34 cellular contexts compared by ENCODE assay signal in the genomic region with DNA sequence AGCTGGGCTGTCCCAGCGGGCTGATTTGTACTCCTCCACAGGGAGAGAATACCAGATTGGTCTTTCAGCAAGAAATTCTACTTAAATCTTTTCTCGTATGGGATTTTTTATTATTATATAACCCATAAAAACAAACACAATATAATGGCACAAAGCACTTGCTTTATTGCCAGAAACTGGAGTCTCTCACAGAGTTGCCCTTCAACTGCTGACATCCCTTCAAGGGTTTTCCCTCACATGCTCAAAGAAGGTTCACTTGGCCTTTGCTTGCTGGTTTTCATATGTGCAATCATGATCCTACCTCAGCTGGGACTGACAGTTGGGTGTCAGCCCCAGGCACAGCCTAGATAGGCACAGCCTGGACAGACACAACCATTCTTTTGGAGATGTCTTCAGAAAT.
"Had no signal": no experiment of that assay in that cellular context is flagged by ENCODE, and none has a peak within 500 bp of the region (broad histone marks: within the 10 kb centered on the region; RNA-seq: fewer than 3 reads in every experiment).

No MANE protein-coding gene starts in this region.

- H3K27ac ChIP-seq: KMS-11 had no signal

- H3K4me3 ChIP-seq: MG63 had no signal

- DNase-seq: Karpas-422, Kasumi-1, KG1, MG63, MM.1S, MV-4-11, NCI-H1048, NCI-H1092, NCI-H1092 treated with DMSO at 0.1 percent for 48 hours, NCI-H1105, NCI-H1105 treated with DMSO at 0.1 percent for 48 hours, NCI-H1417, NCI-H1417 treated with DMSO at 0.1 percent for 48 hours, NCI-H1436, NCI-H1436 treated with DMSO at 0.1 percent for 48 hours, NCI-H146, NCI-H1694, NCI-H1694 treated with DMSO at 0.1 percent for 48 hours, NCI-H187, NCI-H187 treated with DMSO at 0.1 percent for 48 hours, NCI-H1930, NCI-H2029, NCI-H2029 treated with DMSO at 0.1 percent for 48 hours, NCI-H2081, NCI-H2081 treated with DMSO at 0.1 percent for 48 hours, NCI-H2107, NCI-H2171, NCI-H2171 treated with DMSO at 0.1 percent for 48 hours, NCI-H2227 treated with DMSO at 0.1 percent for 48 hours, NCI-H226, NCI-H345, NCI-H446, NCI-H446 treated with DMSO at 0.1 percent for 48 hours had no signal

- H3K36me3 ChIP-seq: MG63 had no signal

- H3K27me3 ChIP-seq: MG63 had no signal
